In the genomic region with DNA sequence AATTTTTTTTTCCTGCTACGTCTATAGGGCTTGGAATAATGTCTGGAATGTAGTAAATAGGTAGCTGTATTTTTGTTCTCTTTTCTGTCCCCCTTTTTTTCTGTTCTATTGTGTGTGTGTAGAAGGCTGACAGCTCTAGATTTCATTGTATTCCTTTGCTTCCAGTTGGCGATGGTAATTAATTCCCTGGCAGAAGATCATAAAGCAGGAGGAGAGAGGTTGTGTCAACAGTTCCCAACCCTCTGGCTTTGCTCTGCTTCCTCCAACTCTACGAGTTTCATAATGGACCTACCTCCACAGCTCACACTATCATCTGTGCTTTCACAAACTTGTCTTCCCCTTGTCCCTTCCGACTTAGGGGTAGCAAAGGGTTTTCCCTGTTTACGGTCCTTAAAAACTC, we compare ENCODE assay signal across 18 cellular contexts.
A peak's percentile ranks its signal among the peaks of the same experiment; 100 is the strongest.
DNase-seq lines count a peak whose midpoint lies in the region; ATAC-seq, FAIRE-seq and TF ChIP-seq lines count a peak whose summit lies in the region.
"Had no signal": no experiment of that assay in that cellular context is flagged by ENCODE, and none has a peak within 500 bp of the region (broad histone marks: within the 10 kb centered on the region; RNA-seq: fewer than 3 reads in every experiment).

No MANE protein-coding gene starts in this region.

- FAIRE-seq in H54 (lab: Jason Lieb, UNC) (peak; percentile 36), pancreas (lab: Jason Lieb, UNC) (no peak)
- FAIRE-seq: GM19239 had no signal

- no peaks in the 10 kb centered on the region for H3K27me3 Mint-ChIP-seq in Calu3 (ENCODE audit: unreplicated experiment)
- H3K27me3 Mint-ChIP-seq: activated T-cell treated with anti-CD3 and anti-CD28 coated beads, Interleukin-2, amount 50 U/mL, for 24 hours; CD4-positive, alpha-beta memory T cell; stimulated activated memory B cell treated with anti-CD40 and anti-IgM and Interleukin-4, amounts not matched to agents 10 μg/mL and 1 μg/mL and 100 μg/mL, for 72 hours had no signal

- H3K27ac Mint-ChIP-seq in Calu3 (ENCODE audit: unreplicated experiment) = no peak overlapping the region
- H3K27ac Mint-ChIP-seq: activated T-cell treated with anti-CD3 and anti-CD28 coated beads, Interleukin-2, amount 50 U/mL, for 24 hours; CD4-positive, alpha-beta memory T cell; endodermal cell; stimulated activated memory B cell treated with anti-CD40 and anti-IgM and Interleukin-4, amounts not matched to agents 10 μg/mL and 1 μg/mL and 100 μg/mL, for 72 hours had no signal

- no peak for TF ChIP-seq POLR2A in H54 (IDR thresholded peaks at IDR 0.05; ENCODE audit: low read depth, low read length)

- TF ChIP-seq CTCF in pancreas (IDR thresholded peaks at IDR 0.05) = no peak
- TF ChIP-seq CTCF in Calu3 (IDR thresholded peaks at IDR 0.05; ENCODE audit: unreplicated experiment) = no peak

- H3K4me1 Mint-ChIP-seq in Calu3 (ENCODE audit: low read depth, unreplicated experiment) = no peaks in the 10 kb centered on the region
- H3K4me1 Mint-ChIP-seq: CD4-positive, alpha-beta memory T cell; stimulated activated memory B cell treated with anti-CD40 and anti-IgM and Interleukin-4, amounts not matched to agents 10 μg/mL and 1 μg/mL and 100 μg/mL, for 72 hours had no signal

- BruUV-seq in Calu3 (replicated peaks; lab: Mats Ljungman, UMichigan) = no TSS peak

- H3K27me3 ChIP-seq in pancreas = no peaks in the 10 kb centered on the region
- H3K27me3 ChIP-seq: esophagus squamous epithelium had no signal

- no peak overlapping the region for H3K4me3 Mint-ChIP-seq in Calu3 (ENCODE audit: low read depth, unreplicated experiment)
- H3K4me3 Mint-ChIP-seq: activated T-cell treated with anti-CD3 and anti-CD28 coated beads, Interleukin-2, amount 50 U/mL, for 24 hours; CD4-positive, alpha-beta memory T cell; endodermal cell; stimulated activated memory B cell treated with anti-CD40 and anti-IgM and Interleukin-4, amounts not matched to agents 10 μg/mL and 1 μg/mL and 100 μg/mL, for 72 hours had no signal

- no peak overlapping the region for H3K4me3 ChIP-seq in pancreas
- H3K4me3 ChIP-seq: coronary artery, esophagus squamous epithelium, lung, smooth muscle cell had no signal

- H3K9me3 Mint-ChIP-seq in Calu3 (ENCODE audit: low read depth, unreplicated experiment) = peaks cover 9% of the 10 kb centered on the region
- H3K9me3 Mint-ChIP-seq: endodermal cell had no signal

- no peaks in the 10 kb centered on the region for H3K4me1 ChIP-seq in pancreas
- H3K4me1 ChIP-seq: esophagus squamous epithelium had no signal

- no peak overlapping the region for H3K27ac ChIP-seq in pancreas
- H3K27ac ChIP-seq: coronary artery, esophagus squamous epithelium had no signal

- 29 to 33% methylated on average over 5 of the region's 5 CpGs for WGBS in pancreas, 2 donors

- ATAC-seq in pancreas (peak in 3 of 4 donors; percentile 29 to 62 (median 52)), HG03460 (IDR thresholded peaks at IDR 0.05; ENCODE audit: unreplicated experiment) (no peak)
- ATAC-seq: stimulated activated memory B cell treated with anti-CD40 and anti-IgM and Interleukin-4, amounts not matched to agents 10 μg/mL and 1 μg/mL and 100 μg/mL, for 72 hours had no signal

- CTCF ChIA-PET in Calu3 (lab: Charles Lee) = no interaction called here

- H3K9me3 ChIP-seq in pancreas = no peaks in the 10 kb centered on the region
- H3K9me3 ChIP-seq: esophagus squamous epithelium had no signal

- intact Hi-C loops in pancreas (cut with DNase I) (no loop called here), Calu3 (cut with micrococcal nuclease; ENCODE audit: unreplicated experiment) (no loop called here)

- no peaks in the 10 kb centered on the region for H3K36me3 ChIP-seq in pancreas
- H3K36me3 ChIP-seq: esophagus squamous epithelium had no signal

- no peaks in the 10 kb centered on the region for H3K36me3 Mint-ChIP-seq in Calu3 (ENCODE audit: insufficient read depth, unreplicated experiment)
- H3K36me3 Mint-ChIP-seq: stimulated activated memory B cell treated with anti-CD40 and anti-IgM and Interleukin-4, amounts not matched to agents 10 μg/mL and 1 μg/mL and 100 μg/mL, for 72 hours had no signal

- DNase-seq in H54 (ENCODE audit: insufficient read length, low spot score) (no peak), NCI-H2029 treated with DMSO at 0.1 percent for 48 hours (lab: John Stamatoyannopoulos, UW) (peak; percentile 74), NCI-H748 treated with DMSO at 0.1 percent for 48 hours (lab: John Stamatoyannopoulos, UW) (peak; percentile 68), pancreas (no peak), Calu3 (no peak)
- no peak for DNase-seq in activated CD4-positive, alpha-beta T cell treated with anti-CD3 and anti-CD28 coated beads, Interleukin-2, amount 50 U/mL, for 48 hours
- DNase-seq: activated CD4-positive, alpha-beta T cell treated with anti-CD3 and anti-CD28 coated beads for 1 hour; activated naive CD4-positive, alpha-beta T cell treated with Interleukin-2 at 50 U/mL for 16 hours; activated T-cell treated with anti-CD3 and anti-CD28 coated beads, Interleukin-2, amount 50 U/mL, for 24 hours; CD4-positive, alpha-beta memory T cell; endodermal cell; esophagus squamous epithelium had no signal

Comparison
In these comparisons a context has a peak if more than half of its experiments do, and no peak if none do; other contexts are left out.
1. DNase-seq: peak in NCI-H2029 treated with DMSO at 0.1 percent for 48 hours (single experiment) and NCI-H748 treated with DMSO at 0.1 percent for 48 hours (single experiment); none in H54 (single experiment), pancreas (0 of 6), Calu3 (single experiment) and activated CD4-positive, alpha-beta T cell treated with anti-CD3 and anti-CD28 coated beads, Interleukin-2, amount 50 U/mL, for 48 hours (0 of 2).